11 cellular contexts compared by ENCODE assay signal in the genomic region with DNA sequence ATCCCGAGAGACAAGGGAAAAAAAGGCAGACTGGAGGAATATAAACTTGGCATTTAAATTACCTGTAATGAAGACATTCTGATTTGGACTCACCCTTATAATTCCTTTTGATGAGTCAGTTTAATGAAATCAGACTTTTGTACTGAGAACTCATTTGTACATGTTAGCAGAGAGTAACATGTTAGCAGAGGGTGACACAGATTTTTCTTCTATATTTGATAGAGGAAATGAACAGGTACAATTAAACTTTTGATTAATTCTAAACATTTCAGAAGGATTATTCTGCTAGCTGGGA.
A peak's percentile ranks its signal among the peaks of the same experiment; 100 is the strongest.
DNase-seq lines count a peak whose midpoint lies in the region; ATAC-seq, FAIRE-seq and TF ChIP-seq lines count a peak whose summit lies in the region.
"Had no signal": no experiment of that assay in that cellular context is flagged by ENCODE, and none has a peak within 500 bp of the region (broad histone marks: within the 10 kb centered on the region; RNA-seq: fewer than 3 reads in every experiment).

No MANE protein-coding gene starts in this region.

- H3K27me3 Mint-ChIP-seq in Calu3 (ENCODE audit: unreplicated experiment) (no peaks in the 10 kb centered on the region), osteocyte (ENCODE audit: unreplicated experiment) (no peaks in the 10 kb centered on the region), WTC11 (ENCODE audit: low read depth) (no peaks in the 10 kb centered on the region)
- no peaks in the 10 kb centered on the region for H3K27me3 Mint-ChIP-seq in CD4-positive, alpha-beta T cell

- no TSS peak for BruUV-seq in Calu3 (replicated peaks; lab: Mats Ljungman, UMichigan)
- no TSS peak for BruUV-seq in PC-9 (replicated peaks; lab: Mats Ljungman, UMichigan)
- no TSS peak for BruUV-seq in endothelial cell of umbilical vein (replicated peaks; lab: Mats Ljungman, UMichigan)

- H3K27me3 ChIP-seq in PC-9 (ENCODE audit: insufficient read depth, low read depth), result no peaks in the 10 kb centered on the region
- no peaks in the 10 kb centered on the region for H3K27me3 ChIP-seq in endothelial cell of umbilical vein (ENCODE audit: control insufficient read depth in 2 of 2, insufficient read depth in 2 of 2, low read length in 2 of 2)
- H3K27me3 ChIP-seq in neuronal stem cell (ENCODE audit: control insufficient read depth in 3 of 3, insufficient read depth in 3 of 3, low read depth in 1 of 3, low read length in 3 of 3), result no peaks in the 10 kb centered on the region
- H3K27me3 ChIP-seq in CD4-positive, alpha-beta T cell (ENCODE audit: control insufficient read depth, insufficient read depth, low read length), result no peaks in the 10 kb centered on the region
- H3K27me3 ChIP-seq: BE2C, colonic mucosa had no signal

- CTCF ChIA-PET in Calu3 (lab: Charles Lee), result interaction anchor here (0.6 to 2.5 kb wide), 11 partner anchors 33 to 1129 kb away, joined by 3 to 17 read pairs (median 4); no protein-coding TSS in a partner anchor
- CTCF ChIA-PET in PC-9 (lab: Charles Lee), result interaction anchor here (0.7 to 1.2 kb wide), 3 partner anchors 23 to 347 kb away, joined by 3 to 6 read pairs (median 5); no protein-coding TSS in a partner anchor
- CTCF ChIA-PET in endothelial cell of umbilical vein (lab: Charles Lee), result interaction anchor here (0.7 to 4.4 kb wide), 34 partner anchors 17 to 580 kb away, joined by 3 to 74 read pairs (median 4); no protein-coding TSS in a partner anchor
- CTCF ChIA-PET in CD4-positive, alpha-beta T cell (lab: Charles Lee), result no interaction called here
- CTCF ChIA-PET in WTC11 (lab: Charles Lee), result interaction anchor here (0.6 to 2.9 kb wide), 16 partner anchors 9 to 247 kb away, joined by 3 to 46 read pairs (median 4); no protein-coding TSS in a partner anchor

- no peaks in the 10 kb centered on the region for H3K79me2 ChIP-seq in PC-9 (ENCODE audit: low read depth)
- H3K79me2 ChIP-seq in endothelial cell of umbilical vein (ENCODE audit: control insufficient read depth, insufficient read depth, low read length), result no peaks in the 10 kb centered on the region

- H3K9me3 ChIP-seq in PC-9 (ENCODE audit: insufficient read depth, low read depth) (peaks cover 4% of the 10 kb centered on the region; the same call in 1 of the 2 replicates), endothelial cell of umbilical vein (replicated peaks; ENCODE audit: control insufficient read depth, insufficient read depth, low read length) (no peaks in the 10 kb centered on the region), neuronal stem cell (replicated peaks in 1 of 2; ENCODE audit: control insufficient read depth in 2 of 2, insufficient read depth in 1 of 2, low read depth in 1 of 2, low read length in 2 of 2) (no peaks in the 10 kb centered on the region)
- no peaks in the 10 kb centered on the region for H3K9me3 ChIP-seq in CD4-positive, alpha-beta T cell (ENCODE audit: control insufficient read depth, low read length)
- H3K9me3 ChIP-seq: BE2C, colonic mucosa had no signal

- H3K4me3 ChIP-seq in PC-9, result no peak overlapping the region
- H3K4me3 ChIP-seq in endothelial cell of umbilical vein (replicated peaks in 1 of 3; ENCODE audit: insufficient read depth in 1 of 3, low read depth in 1 of 3, low read length in 3 of 3), result no peak overlapping the region
- H3K4me3 ChIP-seq in neuronal stem cell (ENCODE audit: low read length in 2 of 2), result no peak overlapping the region
- H3K4me3 ChIP-seq: colonic mucosa had no signal

- no peak overlapping the region for H4K91ac ChIP-seq in neuronal stem cell (ENCODE audit: low read depth, low read length, poor library complexity)

- no CpG with 5 or more reads among the region's 1 CpG for WGBS in neuronal stem cell (ENCODE audit: extremely low coverage in 2 of 2, insufficient read length in 2 of 2, insufficient replicate concordance in 1 of 2), 2 donors

- no peak for FAIRE-seq in endothelial cell of umbilical vein (lab: Jason Lieb, UNC)
- FAIRE-seq: kidney had no signal

- H2BK120ac ChIP-seq in neuronal stem cell (ENCODE audit: low read depth, low read length), result no peak overlapping the region

- H3K36me3 Mint-ChIP-seq in Calu3 (ENCODE audit: insufficient read depth, unreplicated experiment) (peaks cover 5% of the 10 kb centered on the region), osteocyte (ENCODE audit: unreplicated experiment) (peaks cover 5% of the 10 kb centered on the region), WTC11 (no peaks in the 10 kb centered on the region; the same call in 1 of the 2 replicates)
- no peaks in the 10 kb centered on the region for H3K36me3 Mint-ChIP-seq in CD4-positive, alpha-beta T cell (ENCODE audit: low read depth)

- no peak overlapping the region for H3K18ac ChIP-seq in neuronal stem cell (ENCODE audit: low read length)

- H3K27ac ChIP-seq in PC-9, result peak overlapping the region; percentile 86
- H3K27ac ChIP-seq in endothelial cell of umbilical vein (ENCODE audit: insufficient read depth, low read depth, low read length), result peak overlapping the region; percentile 78
- H3K27ac ChIP-seq in neuronal stem cell (replicated peaks; ENCODE audit: low read length), result no peak overlapping the region
- H3K27ac ChIP-seq in CD4-positive, alpha-beta T cell (ENCODE audit: low read depth, low read length), result no peak overlapping the region
- H3K27ac ChIP-seq: colonic mucosa had no signal

- dilution Hi-C loops in endothelial cell of umbilical vein (cut with MboI; ENCODE audit: extremely low pct_ligation_motif_present, low sequenced_read_pairs), result no loop called here

- H3K9ac ChIP-seq in endothelial cell of umbilical vein (replicated peaks; ENCODE audit: extremely low read depth, insufficient read depth, low read length) (peak overlapping the region; percentile 49), neuronal stem cell (ENCODE audit: low read depth, low read length, poor library complexity) (no peak overlapping the region)

- DNase-seq in Calu3 (no peak), PC-9 (peak in 1 of 2 experiments; percentile 36), endothelial cell of umbilical vein (ENCODE audit: low read depth, low spot score) (no peak), osteocyte (ENCODE audit: extremely low spot score, unreplicated experiment) (no peak), SK-N-DZ (ENCODE audit: low spot score) (no peak), neuronal stem cell (ENCODE audit: low spot score) (no peak), WTC11 (ENCODE audit: low spot score) (no peak)
- no peak for DNase-seq in CD4-positive, alpha-beta T cell

- H3K9me2 ChIP-seq in PC-9 (ENCODE audit: insufficient read depth), result no peaks in the 10 kb centered on the region

- intact Hi-C loops in Calu3 (cut with micrococcal nuclease; ENCODE audit: unreplicated experiment), result loop anchor here (2.0 to 10.0 kb wide), 4 partner anchors 96 to 304 kb away; partner anchors contain the start of gene CABLES1
- intact Hi-C loops in PC-9 (cut with micrococcal nuclease; ENCODE audit: unreplicated experiment), result no loop called here
- intact Hi-C loops in endothelial cell of umbilical vein (cut with micrococcal nuclease), result loop anchor here (1.0 to 2.0 kb wide), 8 partner anchors 75 to 347 kb away; partner anchors contain the start of gene CABLES1
- intact Hi-C loops in CD4-positive, alpha-beta T cell (cut with DNase I, micrococcal nuclease), result loop anchor here in 1 of 2 experiments (2.0 kb wide), 1 partner anchor 346 kb away; no protein-coding TSS in a partner anchor

- H3K9me3 Mint-ChIP-seq in Calu3 (ENCODE audit: low read depth, unreplicated experiment), result no peaks in the 10 kb centered on the region
- no peaks in the 10 kb centered on the region for H3K9me3 Mint-ChIP-seq in osteocyte (ENCODE audit: unreplicated experiment)
- H3K9me3 Mint-ChIP-seq in CD4-positive, alpha-beta T cell, result no peaks in the 10 kb centered on the region
- no peaks in the 10 kb centered on the region for H3K9me3 Mint-ChIP-seq in WTC11

- H3K4me3 Mint-ChIP-seq in Calu3 (ENCODE audit: low read depth, unreplicated experiment) (no peak overlapping the region), osteocyte (ENCODE audit: unreplicated experiment) (no peak overlapping the region), WTC11 (no peak overlapping the region)
- H3K4me3 Mint-ChIP-seq in CD4-positive, alpha-beta T cell, result no peak overlapping the region

- no peak overlapping the region for H3K4ac ChIP-seq in neuronal stem cell (ENCODE audit: low read length)

- POLR2A ChIA-PET in PC-9 (lab: Charles Lee; ENCODE audit: unreplicated experiment), result no interaction called here
- POLR2A ChIA-PET in endothelial cell of umbilical vein (lab: Charles Lee), result interaction anchor here (1.6 kb wide), 1 partner anchor 23 kb away, joined by 4 read pairs; no protein-coding TSS in a partner anchor
- POLR2A ChIA-PET in CD4-positive, alpha-beta T cell (lab: Charles Lee), result interaction anchor here (0.6 kb wide), 1 partner anchor 14 kb away, joined by 6 read pairs; no protein-coding TSS in a partner anchor
- POLR2A ChIA-PET in WTC11 (lab: Charles Lee), result interaction anchor here (0.6 to 0.7 kb wide), 2 partner anchors 250 to 324 kb away, joined by 3 to 7 read pairs; no protein-coding TSS in a partner anchor

- no peak overlapping the region for H2AFZ ChIP-seq in PC-9
- H2AFZ ChIP-seq in endothelial cell of umbilical vein (ENCODE audit: low read depth, low read length), result no peak overlapping the region
- no peak overlapping the region for H2AFZ ChIP-seq in neuronal stem cell (ENCODE audit: low read length)

- TF ChIP-seq CTCF in Calu3 (IDR thresholded peaks at IDR 0.05; ENCODE audit: unreplicated experiment) (no peak), PC-9 (conservative IDR thresholded peaks at IDR 0.05) (no peak), endothelial cell of umbilical vein (IDR thresholded peaks at IDR 0.05; ENCODE audit: extremely low read depth in 1 of 2, insufficient read depth in 1 of 2, low read depth in 1 of 2, low read length in 2 of 2) (no peak), osteocyte (IDR thresholded peaks at IDR 0.05) (no peak), WTC11 (IDR thresholded peaks at IDR 0.05) (no peak)
- TF ChIP-seq CTCF in CD4-positive, alpha-beta T cell (IDR thresholded peaks at IDR 0.05), result no peak

- no peak overlapping the region for H3K14ac ChIP-seq in neuronal stem cell (ENCODE audit: low read length)

- H2BK5ac ChIP-seq in neuronal stem cell (ENCODE audit: low read length), result no peak overlapping the region

- H4K8ac ChIP-seq in neuronal stem cell (ENCODE audit: low read depth, low read length), result no peak overlapping the region

- H4K20me1 ChIP-seq in PC-9 (ENCODE audit: insufficient read depth) (no peaks in the 10 kb centered on the region), endothelial cell of umbilical vein (replicated peaks; ENCODE audit: control insufficient read depth, extremely low read depth, insufficient read depth, low read length) (no peaks in the 10 kb centered on the region)

- H3K4me1 Mint-ChIP-seq in Calu3 (ENCODE audit: low read depth, unreplicated experiment) (peaks cover 33% of the 10 kb centered on the region), osteocyte (ENCODE audit: unreplicated experiment) (peaks cover 34% of the 10 kb centered on the region), WTC11 (peaks cover 7% of the 10 kb centered on the region)
- H3K4me1 Mint-ChIP-seq in CD4-positive, alpha-beta T cell (ENCODE audit: low read depth), result peaks cover 5% of the 10 kb centered on the region

- H2AK5ac ChIP-seq in neuronal stem cell (ENCODE audit: low read depth, low read length), result no peak overlapping the region

- H3K36me3 ChIP-seq in PC-9 (ENCODE audit: low read depth), result no peaks in the 10 kb centered on the region
- no peaks in the 10 kb centered on the region for H3K36me3 ChIP-seq in endothelial cell of umbilical vein (ENCODE audit: control insufficient read depth in 2 of 2, extremely low read depth in 1 of 2, insufficient read depth in 2 of 2, low read length in 2 of 2)
- H3K36me3 ChIP-seq in neuronal stem cell (replicated peaks in 1 of 2; ENCODE audit: control insufficient read depth in 2 of 2, insufficient read depth in 2 of 2, low read length in 2 of 2), result no peaks in the 10 kb centered on the region
- H3K36me3 ChIP-seq: BE2C, colonic mucosa had no signal

- H3K4me1 ChIP-seq in PC-9 (replicated peaks; ENCODE audit: insufficient read depth) (peaks cover 45% of the 10 kb centered on the region), endothelial cell of umbilical vein (ENCODE audit: control insufficient read depth, extremely low read depth, insufficient read depth, low read length) (peaks cover 36% of the 10 kb centered on the region), neuronal stem cell (ENCODE audit: control insufficient read depth in 2 of 2, insufficient read depth in 1 of 2, low read depth in 1 of 2, low read length in 2 of 2) (peaks cover 0 to 2% of the 10 kb centered on the region in 2 donors)
- H3K4me1 ChIP-seq: BE2C, colonic mucosa had no signal

- H2BK15ac ChIP-seq in neuronal stem cell (ENCODE audit: low read length), result no peak overlapping the region

- H2BK12ac ChIP-seq in neuronal stem cell (ENCODE audit: low read length), result no peak overlapping the region

- H3K79me1 ChIP-seq in neuronal stem cell (ENCODE audit: low read depth, low read length), result no peaks in the 10 kb centered on the region

- peak overlapping the region; percentile 60 for H3K4me2 ChIP-seq in PC-9
- peak overlapping the region; percentile 5 for H3K4me2 ChIP-seq in endothelial cell of umbilical vein (ENCODE audit: insufficient read depth, low read length)
- H3K4me2 ChIP-seq in neuronal stem cell (ENCODE audit: insufficient read depth, low read length, poor library complexity, severe bottlenecking), result no peak overlapping the region

- no peaks in the 10 kb centered on the region for H3K9me1 ChIP-seq in endothelial cell of umbilical vein (replicated peaks; ENCODE audit: control insufficient read depth, extremely low read depth, insufficient read depth, low read length)

- no peak for TF ChIP-seq POLR2A in endothelial cell of umbilical vein (IDR thresholded peaks at IDR 0.05; ENCODE audit: low read depth, low read length)

- H3K27ac Mint-ChIP-seq in Calu3 (ENCODE audit: unreplicated experiment), result peak overlapping the region; percentile 25
- H3K27ac Mint-ChIP-seq in osteocyte (ENCODE audit: unreplicated experiment), result peak overlapping the region; percentile 88
- no peak overlapping the region for H3K27ac Mint-ChIP-seq in CD4-positive, alpha-beta T cell
- H3K27ac Mint-ChIP-seq in WTC11, result no peak overlapping the region

- H3F3A ChIP-seq in PC-9 (ENCODE audit: insufficient read depth, low read depth), result peaks cover 23% of the 10 kb centered on the region

- H3K23ac ChIP-seq in neuronal stem cell (ENCODE audit: low read depth, low read length, poor library complexity), result no peak overlapping the region

- ATAC-seq in CD4-positive, alpha-beta T cell (ENCODE audit: poor library complexity), result no peak
- ATAC-seq in WTC11, result no peak

Comparison
In these comparisons a context has a peak if more than half of its experiments do, and no peak if none do; other contexts are left out.
1. H3K27ac Mint-ChIP-seq: peak in Calu3 (single experiment) and osteocyte (single experiment); none in CD4-positive, alpha-beta T cell (single experiment) and WTC11 (single experiment).
2. H3K27ac ChIP-seq: peak in PC-9 (single experiment) and endothelial cell of umbilical vein (single experiment); none in neuronal stem cell (single experiment) and CD4-positive, alpha-beta T cell (single experiment).